Comparison of ENCODE assay signal across 30 cellular contexts in the genomic region with DNA sequence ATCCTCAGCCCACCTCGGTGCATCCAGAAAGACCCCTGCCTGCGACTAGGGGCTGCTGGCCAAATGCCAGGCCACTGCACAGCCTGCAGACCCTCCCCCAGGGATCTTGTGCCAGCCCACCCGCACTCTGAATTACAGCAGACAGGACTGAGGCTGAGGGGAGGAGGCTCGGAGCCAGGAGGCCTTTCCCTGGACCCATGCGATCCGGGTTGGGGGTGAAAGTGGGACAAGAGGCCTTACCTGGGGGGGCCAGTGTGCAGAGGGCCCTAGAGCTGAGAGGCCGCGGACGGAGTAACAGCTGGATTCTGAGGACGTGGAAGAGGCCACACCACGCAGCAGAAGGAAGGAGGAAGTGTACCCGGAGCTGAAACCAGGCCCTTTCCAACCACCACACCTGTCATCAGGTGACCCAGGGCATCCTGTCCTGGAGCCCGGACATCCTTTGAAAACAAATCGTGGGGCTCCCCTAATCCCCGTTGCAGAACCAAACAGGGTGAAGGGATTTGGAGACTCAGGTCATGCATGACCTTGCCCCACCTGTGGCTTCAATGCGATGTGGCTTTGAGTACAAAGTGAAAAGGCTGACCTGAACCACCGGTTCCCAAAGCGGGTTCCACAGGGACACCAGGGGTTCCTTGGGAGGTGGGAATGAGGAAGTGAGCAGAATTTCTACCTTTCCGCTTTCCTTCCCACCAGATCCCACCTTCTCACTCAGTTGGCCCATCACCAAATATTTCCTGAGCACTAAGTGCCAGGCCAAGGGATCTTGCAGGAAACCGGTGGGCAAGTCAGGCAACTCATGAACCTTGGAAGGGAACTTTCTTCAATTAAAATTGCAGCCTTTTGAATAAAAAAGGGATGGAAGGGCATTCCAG. TPM values are rescaled to one million over a fixed set of nuclear protein-coding genes. Genes with fewer than 3 reads are reported as not detected.
A peak's percentile ranks its signal among the peaks of the same experiment; 100 is the strongest.
DNase-seq lines count a peak whose midpoint lies in the region; ATAC-seq and TF ChIP-seq lines count a peak whose summit lies in the region.
"Had no signal": no experiment of that assay in that cellular context is flagged by ENCODE, and none has a peak within 500 bp of the region (broad histone marks: within the 10 kb centered on the region; RNA-seq: fewer than 3 reads in every experiment).

No MANE protein-coding gene starts in this region.

- no peak overlapping the region for H3K4me3 Mint-ChIP-seq in activated CD8-positive, alpha-beta T cell treated with anti-CD3 and anti-CD28 coated beads, Interleukin-2, amount 10 ng/mL, durations not matched to agents 7 days and 5 days
- no peak overlapping the region for H3K4me3 Mint-ChIP-seq in activated CD8-positive, alpha-beta T cell treated with anti-CD3 and anti-CD28 coated beads for 36 hours
- H3K4me3 Mint-ChIP-seq: activated CD4-positive, alpha-beta T cell treated with anti-CD3 and anti-CD28 coated beads, Interleukin-2, amount 10 ng/mL, durations not matched to agents 24 days and 14 days; activated T-cell treated with anti-CD3 and anti-CD28 coated beads, Interleukin-2, amount 50 U/mL, for 4 hours; GM23338; natural killer cell had no signal

- peak; percentile 85 for TF ChIP-seq POLR2A in transverse colon (IDR thresholded peaks at IDR 0.05)

- peak overlapping the region; percentile 42 for H3K4me3 ChIP-seq in mucosa of descending colon
- H3K4me3 ChIP-seq in transverse colon, result peak overlapping the region in 3 of 4 donors; percentile 41 to 63 (median 42)
- H3K4me3 ChIP-seq: esophagus muscularis mucosa, GM23338, hepatocyte, tibial nerve had no signal

- DNase-seq in activated CD8-positive, alpha-beta T cell treated with anti-CD3 and anti-CD28 coated beads, Interleukin-2, amount 10 ng/mL, durations not matched to agents 7 days and 5 days, result no peak
- no peak for DNase-seq in activated CD8-positive, alpha-beta T cell treated with anti-CD3 and anti-CD28 coated beads for 36 hours
- no peak for DNase-seq in epithelial cell of prostate (ENCODE audit: low read depth, low spot score)
- peak; percentile 77 to 79 (median 79) for DNase-seq in mucosa of descending colon
- DNase-seq in transverse colon, result peak; percentile 71
- DNase-seq in activated gamma-delta T cell (lab: John Stamatoyannopoulos, UW), result no peak
- DNase-seq in NCI-H2171 (lab: John Stamatoyannopoulos, UW), result no peak
- DNase-seq: activated CD4-positive, alpha-beta T cell treated with anti-CD3 and anti-CD28 coated beads, Interleukin-2, amount 10 ng/mL, durations not matched to agents 24 days and 14 days; activated T-cell treated with anti-CD3 and anti-CD28 coated beads, Interleukin-2, amount 50 U/mL, for 4 hours; AML-193; DND-41; effector CD4-positive, alpha-beta T cell; left cardiac atrium; natural killer cell; NCI-H1694; NCI-H524; NK-92 treated with Interleukin-12 subunit alpha and Interleukin-12 subunit beta, amount 100 ng/mL, for 24 hours; retina; SIG-M5; stimulated activated CD4-positive, alpha-beta T cell treated with anti-CD3 and anti-CD28 coated beads, Interleukin-2, amount 100 ng/mL, for 24 hours had no signal

- in situ Hi-C loops in transverse colon (cut with MboI; ENCODE audit: low pct_ligation_motif_present in 1 of 4, low pct_unique_long_range_greater_than_20kb in 1 of 4, low sequenced_read_pairs in 3 of 4), result no loop called here

- ATAC-seq in activated CD8-positive, alpha-beta T cell treated with anti-CD3 and anti-CD28 coated beads, Interleukin-2, amount 10 ng/mL, durations not matched to agents 7 days and 5 days, result peak; percentile 21
- ATAC-seq in activated CD8-positive, alpha-beta T cell treated with anti-CD3 and anti-CD28 coated beads for 36 hours, result no peak
- peak; percentile 87 for ATAC-seq in mucosa of descending colon
- no peak for ATAC-seq in HG02885 (IDR thresholded peaks at IDR 0.05; ENCODE audit: poor library complexity, unreplicated experiment)
- ATAC-seq: activated T-cell treated with anti-CD3 and anti-CD28 coated beads, Interleukin-2, amount 50 U/mL, for 4 hours; GM23338; left cardiac atrium; natural killer cell; Panc1 had no signal

- intact Hi-C loops in activated CD8-positive, alpha-beta T cell treated with anti-CD3 and anti-CD28 coated beads for 36 hours (cut with micrococcal nuclease), result no loop called here
- intact Hi-C loops in mucosa of descending colon (cut with DNase I, micrococcal nuclease), result no loop called here
- intact Hi-C loops in transverse colon (cut with DNase I; ENCODE audit: low total_unique reads), result no loop called here

- CTCF ChIA-PET in activated CD8-positive, alpha-beta T cell treated with anti-CD3 and anti-CD28 coated beads, Interleukin-2, amount 10 ng/mL, durations not matched to agents 7 days and 5 days (lab: Charles Lee), result interaction anchor here (1.6 to 1.7 kb wide), 2 partner anchors 10 to 34 kb away, joined by 5 to 6 read pairs; partner anchors contain the start of gene NRTN
- CTCF ChIA-PET in activated CD8-positive, alpha-beta T cell treated with anti-CD3 and anti-CD28 coated beads for 36 hours (lab: Charles Lee), result interaction anchor here (0.8 kb wide), 1 partner anchor 180 kb away, joined by 3 read pairs; no protein-coding TSS in a partner anchor

- H3K9me3 ChIP-seq in mucosa of descending colon (no peaks in the 10 kb centered on the region), transverse colon (no peaks in the 10 kb centered on the region)
- H3K9me3 ChIP-seq: esophagus muscularis mucosa, tibial nerve had no signal

- peaks cover 18% of the 10 kb centered on the region for H3K4me1 Mint-ChIP-seq in activated CD8-positive, alpha-beta T cell treated with anti-CD3 and anti-CD28 coated beads, Interleukin-2, amount 10 ng/mL, durations not matched to agents 7 days and 5 days (ENCODE audit: low read depth)
- peaks cover 5% of the 10 kb centered on the region for H3K4me1 Mint-ChIP-seq in activated CD8-positive, alpha-beta T cell treated with anti-CD3 and anti-CD28 coated beads for 36 hours (ENCODE audit: low read depth)
- H3K4me1 Mint-ChIP-seq: GM23338, natural killer cell had no signal

- H3K27ac ChIP-seq in epithelial cell of prostate (peak overlapping the region; percentile 17), transverse colon (peak overlapping the region; percentile 84 to 94 (median 87))
- H3K27ac ChIP-seq: esophagus muscularis mucosa, hepatocyte had no signal

- no peak for TF ChIP-seq EP300 in transverse colon (IDR thresholded peaks at IDR 0.05; ENCODE audit: low read depth)

- no peaks in the 10 kb centered on the region for H3K36me3 Mint-ChIP-seq in activated CD8-positive, alpha-beta T cell treated with anti-CD3 and anti-CD28 coated beads, Interleukin-2, amount 10 ng/mL, durations not matched to agents 7 days and 5 days (ENCODE audit: low read depth)
- H3K36me3 Mint-ChIP-seq in activated CD8-positive, alpha-beta T cell treated with anti-CD3 and anti-CD28 coated beads for 36 hours (ENCODE audit: low read depth), result no peaks in the 10 kb centered on the region
- H3K36me3 Mint-ChIP-seq: natural killer cell had no signal

- H3K9me3 Mint-ChIP-seq in activated CD8-positive, alpha-beta T cell treated with anti-CD3 and anti-CD28 coated beads, Interleukin-2, amount 10 ng/mL, durations not matched to agents 7 days and 5 days (ENCODE audit: insufficient read depth), result no peaks in the 10 kb centered on the region
- H3K9me3 Mint-ChIP-seq in activated CD8-positive, alpha-beta T cell treated with anti-CD3 and anti-CD28 coated beads for 36 hours, result no peaks in the 10 kb centered on the region
- H3K9me3 Mint-ChIP-seq: activated CD4-positive, alpha-beta T cell treated with anti-CD3 and anti-CD28 coated beads, Interleukin-2, amount 10 ng/mL, durations not matched to agents 24 days and 14 days; activated T-cell treated with anti-CD3 and anti-CD28 coated beads, Interleukin-2, amount 50 U/mL, for 4 hours; GM23338; natural killer cell had no signal

- H3K4me1 ChIP-seq in mucosa of descending colon (ENCODE audit: low read depth), result peaks cover 19% of the 10 kb centered on the region
- peaks cover 0 to 29% (median 19%) of the 10 kb centered on the region in 4 donors for H3K4me1 ChIP-seq in transverse colon
- H3K4me1 ChIP-seq: tibial nerve had no signal

- no peaks in the 10 kb centered on the region for H3K36me3 ChIP-seq in mucosa of descending colon (ENCODE audit: low read depth)
- no peaks in the 10 kb centered on the region for H3K36me3 ChIP-seq in transverse colon
- H3K36me3 ChIP-seq: esophagus muscularis mucosa, tibial nerve had no signal

- no peak for TF ChIP-seq CTCF in activated CD8-positive, alpha-beta T cell treated with anti-CD3 and anti-CD28 coated beads for 36 hours (IDR thresholded peaks at IDR 0.05)
- TF ChIP-seq CTCF in mucosa of descending colon (IDR thresholded peaks at IDR 0.05) (no peak), transverse colon (IDR thresholded peaks at IDR 0.05) (no peak)

- POLR2A ChIA-PET in activated CD8-positive, alpha-beta T cell treated with anti-CD3 and anti-CD28 coated beads, Interleukin-2, amount 10 ng/mL, durations not matched to agents 7 days and 5 days (lab: Charles Lee), result interaction anchor here (0.6 to 1.4 kb wide), 3 partner anchors 10 to 41 kb away, joined by 3 to 9 read pairs (median 3); no protein-coding TSS in a partner anchor
- POLR2A ChIA-PET in activated CD8-positive, alpha-beta T cell treated with anti-CD3 and anti-CD28 coated beads for 36 hours (lab: Charles Lee), result interaction anchor here (0.7 to 2.1 kb wide), 2 partner anchors 8 to 11 kb away, joined by 3 to 8 read pairs; no protein-coding TSS in a partner anchor

- no peak overlapping the region for H3K27ac Mint-ChIP-seq in activated CD8-positive, alpha-beta T cell treated with anti-CD3 and anti-CD28 coated beads, Interleukin-2, amount 10 ng/mL, durations not matched to agents 7 days and 5 days
- H3K27ac Mint-ChIP-seq in activated CD8-positive, alpha-beta T cell treated with anti-CD3 and anti-CD28 coated beads for 36 hours, result no peak overlapping the region
- H3K27ac Mint-ChIP-seq: activated CD4-positive, alpha-beta T cell treated with anti-CD3 and anti-CD28 coated beads, Interleukin-2, amount 10 ng/mL, durations not matched to agents 24 days and 14 days; GM23338; natural killer cell had no signal

- peaks cover 2% of the 10 kb centered on the region for H3K27me3 Mint-ChIP-seq in activated CD8-positive, alpha-beta T cell treated with anti-CD3 and anti-CD28 coated beads, Interleukin-2, amount 10 ng/mL, durations not matched to agents 7 days and 5 days (ENCODE audit: low read depth)
- peaks cover 1% of the 10 kb centered on the region for H3K27me3 Mint-ChIP-seq in activated CD8-positive, alpha-beta T cell treated with anti-CD3 and anti-CD28 coated beads for 36 hours

- H3K27me3 ChIP-seq in transverse colon, result no peaks in the 10 kb centered on the region
- H3K27me3 ChIP-seq: esophagus muscularis mucosa, hepatocyte had no signal

- 49% methylated on average over 19 of the region's 20 CpGs; no CpG with 5 or more reads in 1 of the 2 donors for WGBS in transverse colon (ENCODE audit: low coverage in 1 of 2), 2 donors

RNA-seq across cellular contexts. Expression of gene FUT6, which starts 0.8 kb away (rescaled TPM):
- total RNA-seq in activated CD8-positive, alpha-beta T cell treated with anti-CD3 and anti-CD28 coated beads, Interleukin-2, amount 10 ng/mL, durations not matched to agents 7 days and 5 days, result under 1 TPM; 0.16 to 0.18 TPM
- total RNA-seq in activated CD8-positive, alpha-beta T cell treated with anti-CD3 and anti-CD28 coated beads for 36 hours, result not detected
- total RNA-seq in mucosa of descending colon (10 to 100 TPM; 44.4 to 93.6 (median 82.3) TPM), transverse colon (100 to 1,000 TPM in 2 of 4 donors, 10 to 100 TPM in 2; 71.9 to 251 (median 115) TPM)
- total RNA-seq: activated CD4-positive, alpha-beta T cell treated with anti-CD3 and anti-CD28 coated beads, Interleukin-2, amount 10 ng/mL, durations not matched to agents 24 days and 14 days; activated T-cell treated with anti-CD3 and anti-CD28 coated beads, Interleukin-2, amount 50 U/mL, for 4 hours; frontal cortex; GM23338; left cardiac atrium; LHCN-M2; mesenteric fat pad; osteocyte; tibial nerve had no signal

RNA-seq across cellular contexts. Expression of gene FUT3, which starts 12.6 kb away (rescaled TPM):
- not detected for total RNA-seq in activated CD8-positive, alpha-beta T cell treated with anti-CD3 and anti-CD28 coated beads, Interleukin-2, amount 10 ng/mL, durations not matched to agents 7 days and 5 days
- not detected for total RNA-seq in activated CD8-positive, alpha-beta T cell treated with anti-CD3 and anti-CD28 coated beads for 36 hours
- total RNA-seq in mucosa of descending colon, result 100 to 1,000 TPM; 128 to 276 (median 215) TPM
- 100 to 1,000 TPM; 180 to 222 (median 191) TPM for total RNA-seq in transverse colon
- total RNA-seq: activated CD4-positive, alpha-beta T cell treated with anti-CD3 and anti-CD28 coated beads, Interleukin-2, amount 10 ng/mL, durations not matched to agents 24 days and 14 days; frontal cortex; GM23338; hepatocyte; left cardiac atrium; LHCN-M2; mesenteric fat pad; natural killer cell; osteocyte had no signal

RNA-seq across cellular contexts. Expression of gene FUT5, which starts 31.7 kb away (rescaled TPM):
- total RNA-seq in activated CD8-positive, alpha-beta T cell treated with anti-CD3 and anti-CD28 coated beads, Interleukin-2, amount 10 ng/mL, durations not matched to agents 7 days and 5 days, result not detected
- not detected for total RNA-seq in activated CD8-positive, alpha-beta T cell treated with anti-CD3 and anti-CD28 coated beads for 36 hours
- not detected for total RNA-seq in mucosa of descending colon
- total RNA-seq in transverse colon, result 1 to 10 TPM in 1 of 4 donors, not detected in 3; 4.8 TPM
- total RNA-seq: activated CD4-positive, alpha-beta T cell treated with anti-CD3 and anti-CD28 coated beads, Interleukin-2, amount 10 ng/mL, durations not matched to agents 24 days and 14 days; activated T-cell treated with anti-CD3 and anti-CD28 coated beads, Interleukin-2, amount 50 U/mL, for 4 hours; esophagus muscularis mucosa; frontal cortex; GM23338; hepatocyte; left cardiac atrium; LHCN-M2; mesenteric fat pad; osteocyte; tibial nerve had no signal

RNA-seq across cellular contexts. Expression of gene NRTN, which starts 33.8 kb away (rescaled TPM):
- total RNA-seq in activated CD8-positive, alpha-beta T cell treated with anti-CD3 and anti-CD28 coated beads, Interleukin-2, amount 10 ng/mL, durations not matched to agents 7 days and 5 days, result not detected
- total RNA-seq in activated CD8-positive, alpha-beta T cell treated with anti-CD3 and anti-CD28 coated beads for 36 hours, result under 1 TPM in 1 of 2 experiments, not detected in 1; 0.72 TPM
- 10 to 100 TPM in 1 of 3 donors, 1 to 10 TPM in 1, under 1 TPM in 1; 0.64 to 11.3 (median 1.4) TPM for total RNA-seq in mucosa of descending colon
- total RNA-seq in transverse colon, result 1 to 10 TPM in 3 of 4 donors, under 1 TPM in 1; 0.82 to 3.8 (median 1.5) TPM
- total RNA-seq: frontal cortex, LHCN-M2, tibial nerve had no signal

RNA-seq across cellular contexts. Expression of gene DUS3L, which starts 47.7 kb away (rescaled TPM):
- total RNA-seq in activated CD8-positive, alpha-beta T cell treated with anti-CD3 and anti-CD28 coated beads, Interleukin-2, amount 10 ng/mL, durations not matched to agents 7 days and 5 days, result 10 to 100 TPM; 56.6 to 66.3 TPM
- total RNA-seq in activated CD8-positive, alpha-beta T cell treated with anti-CD3 and anti-CD28 coated beads for 36 hours, result 10 to 100 TPM; 69.6 to 74.5 TPM
- total RNA-seq in mucosa of descending colon (10 to 100 TPM; 33.3 to 36.9 (median 35.6) TPM), transverse colon (10 to 100 TPM; 28.3 to 86.6 (median 56.6) TPM)

Comparison
In these comparisons a context has a peak if more than half of its experiments do, and no peak if none do; other contexts are left out.
1. ATAC-seq: peak in activated CD8-positive, alpha-beta T cell treated with anti-CD3 and anti-CD28 coated beads, Interleukin-2, amount 10 ng/mL, durations not matched to agents 7 days and 5 days (single experiment) and mucosa of descending colon (single experiment); none in activated CD8-positive, alpha-beta T cell treated with anti-CD3 and anti-CD28 coated beads for 36 hours (single experiment) and HG02885 (single experiment).
2. DNase-seq: peak in mucosa of descending colon (3 of 3) and transverse colon (single experiment); none in activated CD8-positive, alpha-beta T cell treated with anti-CD3 and anti-CD28 coated beads, Interleukin-2, amount 10 ng/mL, durations not matched to agents 7 days and 5 days (single experiment), activated CD8-positive, alpha-beta T cell treated with anti-CD3 and anti-CD28 coated beads for 36 hours (single experiment), epithelial cell of prostate (single experiment), activated gamma-delta T cell (single experiment) and NCI-H2171 (single experiment).
3. RNA of gene FUT6, which starts 0.8 kb away (total RNA-seq): 71.9 to 251 TPM in transverse colon and 44.4 to 93.6 TPM in mucosa of descending colon; 0.16 to 0.18 TPM in activated CD8-positive, alpha-beta T cell treated with anti-CD3 and anti-CD28 coated beads, Interleukin-2, amount 10 ng/mL, durations not matched to agents 7 days and 5 days and not detected in activated CD8-positive, alpha-beta T cell treated with anti-CD3 and anti-CD28 coated beads for 36 hours; every median in the first group is over 10 times any median in the second.
4. RNA of gene FUT3, which starts 12.6 kb away (total RNA-seq): 128 to 276 TPM in mucosa of descending colon and 180 to 222 TPM in transverse colon; not detected in activated CD8-positive, alpha-beta T cell treated with anti-CD3 and anti-CD28 coated beads for 36 hours and not detected in activated CD8-positive, alpha-beta T cell treated with anti-CD3 and anti-CD28 coated beads, Interleukin-2, amount 10 ng/mL, durations not matched to agents 7 days and 5 days; every median in the first group is over 100 times any median in the second.